In genomic region chr5:178872302-178872701, GRCh38 we compare ENCODE assay signal across 25 cellular contexts.
"Had no signal": no experiment of that assay in that cellular context is flagged by ENCODE, and none has a peak within 500 bp of the region (broad histone marks: within the 10 kb centered on the region; RNA-seq: fewer than 3 reads in every experiment).

No MANE protein-coding gene starts in this region.

- H3K27me3 Mint-ChIP-seq: naive thymus-derived CD8-positive, alpha-beta T cell; stimulated activated memory B cell treated with anti-CD40 and anti-IgM and Interleukin-4, amounts not matched to agents 10 μg/mL and 1 μg/mL and 100 μg/mL, for 72 hours had no signal

- H3K27ac Mint-ChIP-seq: endodermal cell; naive thymus-derived CD8-positive, alpha-beta T cell; nephron progenitor cell; stimulated activated memory B cell treated with anti-CD40 and anti-IgM and Interleukin-4, amounts not matched to agents 10 μg/mL and 1 μg/mL and 100 μg/mL, for 72 hours had no signal

- DNase-seq: dorsolateral prefrontal cortex; effector CD8-positive, alpha-beta T cell; endodermal cell; hypothalamus; immature natural killer cell; left ventricle myocardium superior; lower lobe of right lung; naive thymus-derived CD8-positive, alpha-beta T cell; nephron progenitor cell; nucleus accumbens; sigmoid colon; stimulated activated CD4-positive, alpha-beta T cell treated with anti-CD3 and anti-CD28 coated beads, Interleukin-4, amount 100 ng/mL, for 4 hours; stimulated activated naive CD8-positive, alpha-beta T cell treated with anti-CD3 and anti-CD28 coated beads, Interleukin-15, Interleukin-2, amounts not matched to agents 100 U/mL and 50 U/mL, for 24 hours; upper lobe of left lung had no signal

- H3K9me3 ChIP-seq: prostate gland had no signal

- FAIRE-seq: colon, endothelial cell of umbilical vein, frontal cortex, keratinocyte, urothelium cell line had no signal

- H3K27me3 ChIP-seq: dorsolateral prefrontal cortex, esophagus muscularis mucosa, right atrium auricular region, sigmoid colon, tibial nerve, upper lobe of left lung had no signal

- ATAC-seq: left ventricle myocardium superior; lower lobe of right lung; naive thymus-derived CD8-positive, alpha-beta T cell; stimulated activated memory B cell treated with anti-CD40 and anti-IgM and Interleukin-4, amounts not matched to agents 10 μg/mL and 1 μg/mL and 100 μg/mL, for 72 hours; stimulated activated naive CD8-positive, alpha-beta T cell treated with anti-CD3 and anti-CD28 coated beads, Interleukin-15, Interleukin-2, amounts not matched to agents 100 U/mL and 50 U/mL, for 24 hours had no signal

- H3K4me3 ChIP-seq: dorsolateral prefrontal cortex, esophagus muscularis mucosa, lower lobe of right lung, prostate gland, right atrium auricular region, sigmoid colon, thoracic aorta, tibial nerve, upper lobe of left lung had no signal

- H3K27ac ChIP-seq: dorsolateral prefrontal cortex, esophagus muscularis mucosa, lower lobe of right lung, prostate gland, right atrium auricular region, sigmoid colon, thoracic aorta, tibial nerve, upper lobe of left lung had no signal

- H3K4me1 Mint-ChIP-seq: endodermal cell, nephron progenitor cell had no signal

- H3K4me3 Mint-ChIP-seq: endodermal cell; immature natural killer cell; nephron progenitor cell; stimulated activated memory B cell treated with anti-CD40 and anti-IgM and Interleukin-4, amounts not matched to agents 10 μg/mL and 1 μg/mL and 100 μg/mL, for 72 hours had no signal

- H3K4me1 ChIP-seq: esophagus muscularis mucosa, lower lobe of right lung, prostate gland, right atrium auricular region, sigmoid colon, tibial nerve, upper lobe of left lung had no signal
